In genomic region chr1:1564278-1564677, GRCh38 we compare ENCODE assay signal across 19 cellular contexts. TPM values are rescaled to one million over a fixed set of nuclear protein-coding genes. Genes with fewer than 3 reads are reported as not detected.
"Had no signal": no experiment of that assay in that cellular context is flagged by ENCODE, and none has a peak within 500 bp of the region (broad histone marks: within the 10 kb centered on the region; RNA-seq: fewer than 3 reads in every experiment).

No MANE protein-coding gene starts in this region.

- ATAC-seq: activated CD4-positive, CD25-positive, alpha-beta regulatory T cell treated with anti-CD3 and anti-CD28 coated beads, Interleukin-2, amount 50 U/mL, for 24 hours; activated naive CD8-positive, alpha-beta T cell treated with anti-CD3 and anti-CD28 coated beads, Interleukin-2, amount 50 U/mL, for 24 hours; effector memory CD8-positive, alpha-beta T cell; naive thymus-derived CD4-positive, alpha-beta T cell had no signal

- DNase-seq: activated CD4-positive, alpha-beta T cell treated with anti-CD3 and anti-CD28 coated beads, Interleukin-2, amount 50 U/mL, for 4 hours; activated naive CD4-positive, alpha-beta T cell treated with Interleukin-2 at 50 U/mL for 16 hours; activated naive CD8-positive, alpha-beta T cell treated with anti-CD3 and anti-CD28 coated beads, Interleukin-2, amount 50 U/mL, for 24 hours; central memory CD4-positive, alpha-beta T cell; effector memory CD8-positive, alpha-beta T cell; hypothalamus; kidney glomerular epithelial cell; lower lobe of right lung; naive thymus-derived CD4-positive, alpha-beta T cell; nucleus accumbens; stimulated activated CD4-positive, alpha-beta T cell treated with anti-CD3 and anti-CD28 coated beads, Interleukin-15, amount 100 ng/mL, for 24 hours; stimulated activated CD4-positive, alpha-beta T cell treated with anti-CD3 and anti-CD28 coated beads, Interleukin-4, amount 100 ng/mL, for 24 hours; stomach; uterus had no signal

- H3K27me3 ChIP-seq: stomach, uterus had no signal

- H3K4me1 ChIP-seq: uterus had no signal

- H3K9me3 Mint-ChIP-seq: activated naive CD8-positive, alpha-beta T cell treated with anti-CD3 and anti-CD28 coated beads, Interleukin-2, amount 50 U/mL, for 24 hours; activated T-helper 1 cell treated with anti-CD3 and anti-CD28 coated beads, Interleukin-12 subunit alpha, Interleukin-12 subunit beta, Interleukin-2, Interleukin-4 antibody, amounts not matched to agents 30 ng/mL and 10 ng/mL and 1 ng/mL, durations not matched to agents 14 hours and 24 hours and 36 hours; effector memory CD8-positive, alpha-beta T cell; naive thymus-derived CD4-positive, alpha-beta T cell; T-helper 2 cell treated with Interferon-gamma antibody and Interleukin-4, amounts not matched to agents 5 μg/mL and 100 μg/mL, for 36 hours had no signal

- H3K4me3 Mint-ChIP-seq: activated naive CD8-positive, alpha-beta T cell treated with anti-CD3 and anti-CD28 coated beads, Interleukin-2, amount 50 U/mL, for 24 hours; activated T-helper 1 cell treated with anti-CD3 and anti-CD28 coated beads, Interleukin-12 subunit alpha, Interleukin-12 subunit beta, Interleukin-2, Interleukin-4 antibody, amounts not matched to agents 30 ng/mL and 10 ng/mL and 1 ng/mL, durations not matched to agents 14 hours and 24 hours and 36 hours; effector memory CD8-positive, alpha-beta T cell; naive thymus-derived CD4-positive, alpha-beta T cell; T-helper 2 cell treated with Interferon-gamma antibody and Interleukin-4, amounts not matched to agents 5 μg/mL and 100 μg/mL, for 36 hours had no signal

- H3K9me3 ChIP-seq: lower lobe of right lung, stomach, thoracic aorta, uterus had no signal

- H3K27ac ChIP-seq: lower lobe of right lung, stomach, thoracic aorta, uterus had no signal

- H3K27ac Mint-ChIP-seq: activated T-helper 1 cell treated with anti-CD3 and anti-CD28 coated beads, Interleukin-12 subunit alpha, Interleukin-12 subunit beta, Interleukin-2, Interleukin-4 antibody, amounts not matched to agents 30 ng/mL and 10 ng/mL and 1 ng/mL, durations not matched to agents 14 hours and 24 hours and 36 hours; T-helper 2 cell treated with Interferon-gamma antibody and Interleukin-4, amounts not matched to agents 5 μg/mL and 100 μg/mL, for 36 hours had no signal

- H3K36me3 ChIP-seq: uterus had no signal

- H3K4me3 ChIP-seq: lower lobe of right lung, stomach, thoracic aorta, uterus had no signal

- H3K27me3 Mint-ChIP-seq: activated naive CD8-positive, alpha-beta T cell treated with anti-CD3 and anti-CD28 coated beads, Interleukin-2, amount 50 U/mL, for 24 hours; effector memory CD8-positive, alpha-beta T cell; naive thymus-derived CD4-positive, alpha-beta T cell had no signal

RNA-seq across cellular contexts. Expression of gene TMEM240, which starts 23.9 kb away (rescaled TPM):
- total RNA-seq: mononuclear cell had no signal
